ENCODE assay signal across 8 cellular contexts in the genomic region with DNA sequence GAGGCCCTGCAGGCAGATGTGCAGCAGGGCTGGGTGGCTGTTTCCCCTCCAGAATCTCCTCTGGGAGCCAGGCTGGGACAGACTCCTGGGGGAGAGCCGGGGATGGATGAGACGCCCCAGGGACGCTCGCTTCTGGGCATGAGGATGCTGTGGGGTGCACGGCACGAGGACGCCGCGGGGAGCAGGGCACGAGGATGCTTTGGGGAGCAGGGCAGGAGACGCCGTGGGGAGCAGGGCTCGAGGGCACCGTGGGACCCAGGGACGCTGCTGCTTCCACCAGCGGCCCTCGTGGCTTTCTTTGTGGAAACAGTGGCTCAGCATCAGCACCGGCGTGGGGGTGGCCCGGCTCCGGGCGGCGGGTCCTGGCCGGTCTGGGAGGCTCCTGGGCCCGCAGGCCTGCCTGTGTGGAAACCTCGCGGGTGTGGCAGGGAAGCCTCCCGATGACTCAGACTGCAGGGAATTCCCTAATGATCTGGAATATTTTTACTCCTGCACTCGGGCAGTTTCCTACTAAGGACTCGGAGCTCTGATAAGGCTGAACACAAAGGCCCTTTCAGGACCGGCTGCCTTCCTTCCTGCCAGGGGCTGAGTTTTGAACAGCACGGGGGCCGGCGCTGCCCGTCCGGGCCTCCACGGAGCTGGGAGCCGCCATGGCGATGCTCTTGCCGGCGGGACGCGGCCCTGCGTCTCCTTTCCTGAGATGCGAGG.
DNase-seq lines count a peak whose midpoint lies in the region; ATAC-seq, FAIRE-seq and TF ChIP-seq lines count a peak whose summit lies in the region.

No MANE protein-coding gene starts in this region.

- peaks cover 50% of the 10 kb centered on the region for H3K4me1 ChIP-seq in Karpas-422 (ENCODE audit: low read length)

- H3K9me3 Mint-ChIP-seq in endothelial cell (ENCODE audit: unreplicated experiment): no peaks in the 10 kb centered on the region
- H3K9me3 Mint-ChIP-seq in activated CD8-positive, alpha-beta T cell treated with anti-CD3 and anti-CD28 coated beads for 36 hours: no peaks in the 10 kb centered on the region

- peaks cover 24% of the 10 kb centered on the region for H3K36me3 ChIP-seq in Karpas-422 (ENCODE audit: insufficient read depth, low read length)

- H3K36me3 Mint-ChIP-seq in endothelial cell (ENCODE audit: low read depth, unreplicated experiment): peaks cover 4% of the 10 kb centered on the region
- H3K36me3 Mint-ChIP-seq in activated CD8-positive, alpha-beta T cell treated with anti-CD3 and anti-CD28 coated beads for 36 hours (ENCODE audit: low read depth): peaks cover 26% of the 10 kb centered on the region

- no peak overlapping the region for H3K9ac ChIP-seq in Karpas-422 (ENCODE audit: low read length)

- H3K79me2 ChIP-seq in Karpas-422 (ENCODE audit: low read length): peaks cover 30% of the 10 kb centered on the region

- peak overlapping the region; percentile 96 for H3K27ac ChIP-seq in Karpas-422 (ENCODE audit: low read length)

- TF ChIP-seq CTCF in endothelial cell (IDR thresholded peaks at IDR 0.05; ENCODE audit: unreplicated experiment): no peak
- no peak for TF ChIP-seq CTCF in activated CD8-positive, alpha-beta T cell treated with anti-CD3 and anti-CD28 coated beads for 36 hours (IDR thresholded peaks at IDR 0.05)

- no peak overlapping the region for H3K4me3 Mint-ChIP-seq in endothelial cell (ENCODE audit: unreplicated experiment)
- no peak overlapping the region for H3K4me3 Mint-ChIP-seq in activated CD8-positive, alpha-beta T cell treated with anti-CD3 and anti-CD28 coated beads for 36 hours

- no peak for ATAC-seq in activated CD8-positive, alpha-beta T cell treated with anti-CD3 and anti-CD28 coated beads for 36 hours

- TF ChIP-seq POLR2A in GM12892 (IDR thresholded peaks at IDR 0.05; ENCODE audit: low read depth, low read length): no peak

- H2AFZ ChIP-seq in Karpas-422 (ENCODE audit: low read length): no peak overlapping the region

- H3K4me2 ChIP-seq in Karpas-422 (ENCODE audit: low read depth, low read length, poor library complexity, severe bottlenecking): no peak overlapping the region

- H3K4me1 Mint-ChIP-seq in endothelial cell (ENCODE audit: unreplicated experiment): peaks cover 17% of the 10 kb centered on the region
- peaks cover 11% of the 10 kb centered on the region for H3K4me1 Mint-ChIP-seq in activated CD8-positive, alpha-beta T cell treated with anti-CD3 and anti-CD28 coated beads for 36 hours (ENCODE audit: low read depth)

- POLR2A ChIA-PET in activated CD8-positive, alpha-beta T cell treated with anti-CD3 and anti-CD28 coated beads for 36 hours (lab: Charles Lee): no interaction called here

- H4K20me1 ChIP-seq in Karpas-422 (ENCODE audit: insufficient read depth, low read depth, low read length): no peaks in the 10 kb centered on the region; the same call in 1 of the 2 replicates

- no peaks in the 10 kb centered on the region for H3K27me3 ChIP-seq in Karpas-422 (ENCODE audit: low read length)

- H3K9me3 ChIP-seq in Karpas-422 (ENCODE audit: low read length): no peaks in the 10 kb centered on the region

- intact Hi-C loops in activated CD8-positive, alpha-beta T cell treated with anti-CD3 and anti-CD28 coated beads for 36 hours (cut with micrococcal nuclease): no loop called here

- FAIRE-seq in GM12892 (lab: Jason Lieb, UNC): no peak

- peak overlapping the region; percentile 92 for H3K27ac Mint-ChIP-seq in endothelial cell (ENCODE audit: unreplicated experiment)
- no peak overlapping the region for H3K27ac Mint-ChIP-seq in activated CD8-positive, alpha-beta T cell treated with anti-CD3 and anti-CD28 coated beads for 36 hours

- CTCF ChIA-PET in activated CD8-positive, alpha-beta T cell treated with anti-CD3 and anti-CD28 coated beads for 36 hours (lab: Charles Lee): no interaction called here

- DNase-seq in Karpas-422 (no peak), endothelial cell (ENCODE audit: low spot score) (peak; percentile 58), lung microvascular endothelial cell (ENCODE audit: low read depth in 2 of 2) (peak; percentile 79 to 91), ureter (ENCODE audit: low spot score) (peak; percentile 61), NCI-H187 treated with DMSO at 0.1 percent for 48 hours (lab: John Stamatoyannopoulos, UW) (no peak), GM12892 (ENCODE audit: insufficient read length) (no peak)
- no peak for DNase-seq in activated CD8-positive, alpha-beta T cell treated with anti-CD3 and anti-CD28 coated beads for 36 hours
- DNase-seq in stimulated activated CD4-positive, alpha-beta T cell treated with anti-CD3 and anti-CD28 coated beads, Interleukin-1b, Interleukin-23, amount 100 ng/mL, for 48 hours: no peak

- H3K4me3 ChIP-seq in Karpas-422 (ENCODE audit: low read length): no peak overlapping the region

- peaks cover 10% of the 10 kb centered on the region for H3K27me3 Mint-ChIP-seq in endothelial cell (ENCODE audit: unreplicated experiment)
- H3K27me3 Mint-ChIP-seq in activated CD8-positive, alpha-beta T cell treated with anti-CD3 and anti-CD28 coated beads for 36 hours: no peaks in the 10 kb centered on the region

- H3K9me2 ChIP-seq in Karpas-422 (replicated peaks; ENCODE audit: insufficient read depth, low read length): no peaks in the 10 kb centered on the region

Comparison
In these comparisons a context has a peak if more than half of its experiments do, and no peak if none do; other contexts are left out.
1. DNase-seq: peak in endothelial cell (single experiment), lung microvascular endothelial cell (2 of 2) and ureter (single experiment); none in Karpas-422 (single experiment), NCI-H187 treated with DMSO at 0.1 percent for 48 hours (single experiment), activated CD8-positive, alpha-beta T cell treated with anti-CD3 and anti-CD28 coated beads for 36 hours (single experiment), GM12892 (single experiment) and stimulated activated CD4-positive, alpha-beta T cell treated with anti-CD3 and anti-CD28 coated beads, Interleukin-1b, Interleukin-23, amount 100 ng/mL, for 48 hours (single experiment).